In genomic region chr2:156341482-156342251, GRCh38 we compare ENCODE assay signal across 8 cellular contexts. TPM values are rescaled to one million over a fixed set of nuclear protein-coding genes. Genes with fewer than 3 reads are reported as not detected.
DNase-seq lines count a peak whose midpoint lies in the region; ATAC-seq and TF ChIP-seq lines count a peak whose summit lies in the region.

No MANE protein-coding gene starts in this region.

- H3K36me3 ChIP-seq in left lung = no peaks in the 10 kb centered on the region

- peaks cover 48% of the 10 kb centered on the region for H3K4me1 Mint-ChIP-seq in activated CD4-positive, alpha-beta T cell treated with anti-CD3 and anti-CD28 coated beads, Interleukin-2, amount 10 ng/mL, durations not matched to agents 24 days and 14 days

- H3K4me3 ChIP-seq in left lung = peak overlapping the region; percentile 71

- peaks cover 3% of the 10 kb centered on the region for H3K36me3 Mint-ChIP-seq in activated CD4-positive, alpha-beta T cell treated with anti-CD3 and anti-CD28 coated beads, Interleukin-2, amount 10 ng/mL, durations not matched to agents 24 days and 14 days (ENCODE audit: low read depth)

- no peaks in the 10 kb centered on the region for H3K9me3 Mint-ChIP-seq in activated CD4-positive, alpha-beta T cell treated with anti-CD3 and anti-CD28 coated beads, Interleukin-2, amount 10 ng/mL, durations not matched to agents 24 days and 14 days

- peak overlapping the region; percentile 99 for H3K27ac Mint-ChIP-seq in activated CD4-positive, alpha-beta T cell treated with anti-CD3 and anti-CD28 coated beads, Interleukin-2, amount 10 ng/mL, durations not matched to agents 24 days and 14 days

- H3K9me3 ChIP-seq in left lung = no peaks in the 10 kb centered on the region

- peaks cover 5 to 35% of the 10 kb centered on the region in 2 donors for H3K4me1 ChIP-seq in left lung

- DNase-seq in Ammon's horn (ENCODE audit: low spot score) = peak; percentile 91
- peak; percentile 84 for DNase-seq in GM19238 (ENCODE audit: insufficient read length, low spot score)
- DNase-seq in NCI-H524 treated with DMSO at 0.1 percent for 48 hours (lab: John Stamatoyannopoulos, UW) = peak; percentile 51
- peak; percentile 96 for DNase-seq in activated CD4-positive, alpha-beta T cell treated with anti-CD3 and anti-CD28 coated beads, Interleukin-2, amount 10 ng/mL, durations not matched to agents 24 days and 14 days
- DNase-seq in cortex of kidney (lab: John Stamatoyannopoulos, UW) = peak; percentile 19
- DNase-seq in left lung = peak; percentile 94 to 95
- peak; percentile 88 for DNase-seq in stimulated activated CD4-positive, alpha-beta T cell treated with anti-CD3 and anti-CD28 coated beads, Interleukin-4, amount 100 ng/mL, for 1 hour

- ATAC-seq in HG03432 (IDR thresholded peaks at IDR 0.05; ENCODE audit: unreplicated experiment) (peak; percentile 81), left lung (peak; percentile 86)

- H3K4me3 Mint-ChIP-seq in activated CD4-positive, alpha-beta T cell treated with anti-CD3 and anti-CD28 coated beads, Interleukin-2, amount 10 ng/mL, durations not matched to agents 24 days and 14 days = peak overlapping the region; percentile 93

- H3K27me3 Mint-ChIP-seq in activated CD4-positive, alpha-beta T cell treated with anti-CD3 and anti-CD28 coated beads, Interleukin-2, amount 10 ng/mL, durations not matched to agents 24 days and 14 days = no peaks in the 10 kb centered on the region

- H3K27ac ChIP-seq in left lung = peak overlapping the region; percentile 99 to 100

- H3K27me3 ChIP-seq in left lung = no peaks in the 10 kb centered on the region

- no peak for TF ChIP-seq CTCF in left lung (IDR thresholded peaks at IDR 0.05)

- intact Hi-C loops in activated CD4-positive, alpha-beta T cell treated with anti-CD3 and anti-CD28 coated beads, Interleukin-2, amount 10 ng/mL, durations not matched to agents 24 days and 14 days (cut with micrococcal nuclease) = loop anchor here (1.0 to 5.0 kb wide), 8 partner anchors 8 to 1557 kb away; partner anchors contain the start of genes CYTIP and GPD2
- intact Hi-C loops in left lung (cut with DNase I) = loop anchor here in 1 of 2 donors (10.0 kb wide), 2 partner anchors 53 to 243 kb away; no protein-coding TSS in a partner anchor

RNA-seq across cellular contexts. Expression of gene NR4A2, which starts 9.1 kb away (rescaled TPM):
- 13.2 and 14.1 TPM in 2 replicates for total RNA-seq in activated CD4-positive, alpha-beta T cell treated with anti-CD3 and anti-CD28 coated beads, Interleukin-2, amount 10 ng/mL, durations not matched to agents 24 days and 14 days
- total RNA-seq in left lung = 1 to 10 TPM; 3.5 to 5.0 TPM

Comparison
In these comparisons a context has a peak if more than half of its experiments do, and no peak if none do; other contexts are left out.
1. Peak in every context shown above with its lines: DNase-seq, ATAC-seq, H3K4me3 ChIP-seq and H3K27ac ChIP-seq.
2. DNase-seq: peak in every context shown above with its lines; median percentile 96 in activated CD4-positive, alpha-beta T cell treated with anti-CD3 and anti-CD28 coated beads, Interleukin-2, amount 10 ng/mL, durations not matched to agents 24 days and 14 days; 94 in left lung; 91 in Ammon's horn; 88 in stimulated activated CD4-positive, alpha-beta T cell treated with anti-CD3 and anti-CD28 coated beads, Interleukin-4, amount 100 ng/mL, for 1 hour; 84 in GM19238; 51 in NCI-H524 treated with DMSO at 0.1 percent for 48 hours; 19 in cortex of kidney.